In genomic region chr6:124873066-124873410, GRCh38 we compare ENCODE assay signal across 26 cellular contexts.
A peak's percentile ranks its signal among the peaks of the same experiment; 100 is the strongest.
DNase-seq lines count a peak whose midpoint lies in the region; ATAC-seq, FAIRE-seq and TF ChIP-seq lines count a peak whose summit lies in the region.
"Had no signal": no experiment of that assay in that cellular context is flagged by ENCODE, and none has a peak within 500 bp of the region (broad histone marks: within the 10 kb centered on the region; RNA-seq: fewer than 3 reads in every experiment).

No MANE protein-coding gene starts in this region.

- no peak for TF ChIP-seq POLR2A in H54 (IDR thresholded peaks at IDR 0.05; ENCODE audit: low read depth, low read length)

- FAIRE-seq in H54 (lab: Jason Lieb, UNC) = no peak
- FAIRE-seq: endothelial cell of umbilical vein, HepG2, keratinocyte, pancreas had no signal

- ATAC-seq in GM18867 (IDR thresholded peaks at IDR 0.05; ENCODE audit: unreplicated experiment) = peak; percentile 27
- ATAC-seq in GM21529 (IDR thresholded peaks at IDR 0.05; ENCODE audit: unreplicated experiment) = peak; percentile 20
- peak; percentile 13 for ATAC-seq in HG03095 (IDR thresholded peaks at IDR 0.05; ENCODE audit: unreplicated experiment)
- ATAC-seq in HG03575 (IDR thresholded peaks at IDR 0.05; ENCODE audit: extremely low read depth, insufficient number of reproducible peaks, low FRiP score, unreplicated experiment) = peak; percentile 11
- ATAC-seq: activated naive CD8-positive, alpha-beta T cell treated with anti-CD3 and anti-CD28 coated beads, Interleukin-2, amount 50 U/mL, for 24 hours; HepG2; naive thymus-derived CD8-positive, alpha-beta T cell; pancreas had no signal

- DNase-seq in GF-D8 (lab: John Stamatoyannopoulos, UW) (no peak), H54 (ENCODE audit: insufficient read length, low spot score) (no peak), RKO (ENCODE audit: low spot score) (no peak), NCI-H2171 treated with DMSO at 0.1 percent for 48 hours (lab: John Stamatoyannopoulos, UW) (no peak)
- DNase-seq: activated CD4-positive, CD25-positive, alpha-beta regulatory T cell treated with anti-CD3 and anti-CD28 coated beads, Interleukin-2, amount 50 U/mL, for 72 hours; activated naive CD8-positive, alpha-beta T cell treated with anti-CD3 and anti-CD28 coated beads, Interleukin-2, amount 50 U/mL, for 24 hours; CD4-positive, CD25-positive, alpha-beta regulatory T cell; DMS153; hippocampal formation; mesenchymal stem cell; naive thymus-derived CD8-positive, alpha-beta T cell; NCI-H1436 treated with DMSO at 0.1 percent for 48 hours; pancreas; Peyer's patch; SK-N-SH; stimulated activated CD4-positive, alpha-beta T cell treated with anti-CD3 and anti-CD28 coated beads, Interleukin-1b, Interleukin-23, amount 100 ng/mL, for 48 hours; stomach; T1000; upper lobe of left lung had no signal
